ENCODE assay signal across 26 cellular contexts in the genomic region with DNA sequence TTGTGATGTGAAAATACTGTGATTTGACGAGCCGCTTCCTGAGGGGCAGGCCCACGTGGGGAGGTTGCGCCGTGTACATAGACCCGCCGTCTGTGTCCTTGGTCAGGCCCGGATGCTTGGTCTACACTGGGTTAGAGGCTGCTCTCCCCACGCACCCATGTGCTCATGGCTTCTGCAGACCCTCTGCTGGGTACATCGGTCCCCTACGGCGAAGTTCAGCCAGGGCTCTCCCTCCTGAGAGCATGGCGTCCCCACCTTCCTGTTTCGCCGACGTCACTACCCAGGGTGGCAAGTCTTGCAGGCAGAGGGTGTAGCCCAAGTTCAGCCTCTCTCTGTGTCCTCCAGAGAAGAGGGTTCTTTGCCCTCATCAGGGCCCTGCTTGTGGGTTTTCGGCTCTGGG. TPM values are rescaled to one million over a fixed set of nuclear protein-coding genes. Genes with fewer than 3 reads are reported as not detected.
"Had no signal": no experiment of that assay in that cellular context is flagged by ENCODE, and none has a peak within 500 bp of the region (broad histone marks: within the 10 kb centered on the region; RNA-seq: fewer than 3 reads in every experiment).

No MANE protein-coding gene starts in this region.

- H3K27ac ChIP-seq: pancreas, psoas muscle, right lobe of liver, sigmoid colon, stomach, thoracic aorta, thyroid gland, tibial nerve, upper lobe of left lung, vagina had no signal

- H3K4me3 ChIP-seq: pancreas, psoas muscle, right lobe of liver, sigmoid colon, stomach, thoracic aorta, thyroid gland, tibial nerve, upper lobe of left lung, vagina had no signal

- H3K27me3 ChIP-seq: pancreas, right lobe of liver, thyroid gland, upper lobe of left lung, vagina had no signal

- DNase-seq: naive B cell; naive thymus-derived CD8-positive, alpha-beta T cell; nephron progenitor cell; occipital lobe; posterior cingulate gyrus; psoas muscle; right lobe of liver; sigmoid colon; small intestine; stimulated activated CD4-positive, alpha-beta T cell treated with anti-CD3 and anti-CD28 coated beads, Interleukin-15, amount 100 ng/mL, for 24 hours; stimulated activated CD4-positive, alpha-beta T cell treated with anti-CD3 and anti-CD28 coated beads, Interleukin-2, amount 100 ng/mL, for 24 hours; stimulated activated CD4-positive, alpha-beta T cell treated with anti-CD3 and anti-CD28 coated beads, Interleukin-2, amount 100 ng/mL, for 48 hours; stimulated activated CD4-positive, alpha-beta T cell treated with anti-CD3 and anti-CD28 coated beads, Interleukin-4, amount 100 ng/mL, for 24 hours; stimulated activated naive B cell treated with anti-CD40 and anti-IgM and Interleukin-4, amounts not matched to agents 10 μg/mL and 1 μg/mL and 100 μg/mL, for 72 hours; stimulated activated naive CD4-positive, alpha-beta T cell treated with Interleukin-2 at 50 U/mL for 16 hours; stomach; thyroid gland; trophoblast cell; upper lobe of left lung had no signal

- H3K36me3 ChIP-seq: pancreas, right lobe of liver, sigmoid colon, thoracic aorta, thyroid gland, vagina had no signal

- ATAC-seq: naive thymus-derived CD8-positive, alpha-beta T cell; natural killer cell treated with Interleukin-12 subunit alpha and Interleukin-12 subunit beta and Interleukin-15 and Interleukin-18, amount 100 ng/mL, for 72 hours; pancreas; psoas muscle; right lobe of liver; stimulated activated effector memory CD8-positive, alpha-beta T cell treated with anti-CD3 and anti-CD28 coated beads, Interleukin-12 subunit alpha, Interleukin-12 subunit beta, amount 100 ng/mL, for 72 hours; stimulated activated naive B cell treated with anti-CD40 and anti-IgM and Interleukin-4, amounts not matched to agents 10 μg/mL and 1 μg/mL and 100 μg/mL, for 72 hours had no signal

- H3K4me1 ChIP-seq: pancreas, psoas muscle, right lobe of liver had no signal

- H3K9me3 ChIP-seq: pancreas, psoas muscle, right lobe of liver, sigmoid colon, stomach, thoracic aorta, thyroid gland, tibial nerve, upper lobe of left lung, vagina had no signal

RNA-seq across cellular contexts. Expression of a gene that starts 11.0 kb away (rescaled TPM):
- total RNA-seq: naive thymus-derived CD8-positive, alpha-beta T cell; natural killer cell treated with Interleukin-12 subunit alpha and Interleukin-12 subunit beta and Interleukin-15 and Interleukin-18, amount 100 ng/mL, for 72 hours; neural crest cell; occipital lobe had no signal
- polyA plus RNA-seq: naive thymus-derived CD8-positive, alpha-beta T cell had no signal
